12 cellular contexts compared by ENCODE assay signal in the genomic region with DNA sequence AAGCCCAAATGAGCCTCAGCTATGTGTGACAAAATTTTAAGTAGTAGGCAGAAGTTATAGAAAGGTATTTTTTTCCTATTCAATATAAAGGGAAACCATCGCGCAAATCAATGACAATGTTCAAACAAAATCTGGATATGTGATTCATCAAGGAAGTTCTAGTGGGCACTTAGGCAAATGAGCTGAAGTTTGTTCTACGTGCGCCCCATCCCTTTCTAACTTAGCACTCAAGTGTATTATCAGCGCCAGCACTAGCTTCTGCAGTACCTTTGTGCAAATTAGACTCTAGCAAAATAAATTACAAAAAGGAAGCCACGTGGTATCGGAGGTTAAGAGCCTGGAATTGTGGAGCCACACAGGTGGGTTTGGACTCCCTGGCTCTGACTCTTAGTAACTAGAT.
A peak's percentile ranks its signal among the peaks of the same experiment; 100 is the strongest.
DNase-seq lines count a peak whose midpoint lies in the region; ATAC-seq and TF ChIP-seq lines count a peak whose summit lies in the region.
"Had no signal": no experiment of that assay in that cellular context is flagged by ENCODE, and none has a peak within 500 bp of the region (broad histone marks: within the 10 kb centered on the region; RNA-seq: fewer than 3 reads in every experiment).

No MANE protein-coding gene starts in this region.

- DNase-seq in DMS53 (lab: John Stamatoyannopoulos, UW) (peak; percentile 38), DMS53 treated with DMSO at 0.1 percent for 48 hours (lab: John Stamatoyannopoulos, UW; ENCODE audit: unreplicated experiment) (no peak), SK-N-MC (ENCODE audit: low read depth, low spot score) (no peak), naive B cell (no peak), dedifferentiated amniotic fluid mesenchymal stem cell (ENCODE audit: extremely low spot score) (no peak), omental fat pad (ENCODE audit: low spot score) (no peak)
- DNase-seq in activated CD8-positive, alpha-beta memory T cell treated with anti-CD3 and anti-CD28 coated beads, Interleukin-2, amount 10 ng/mL, durations not matched to agents 7 days and 5 days: no peak
- DNase-seq: 8988T; anterior cingulate cortex; NCI-H2081; stimulated activated naive B cell treated with anti-CD40 and anti-IgM and Interleukin-4, amounts not matched to agents 10 μg/mL and 1 μg/mL and 100 μg/mL, for 72 hours had no signal

- H3K9me3 ChIP-seq in SK-N-MC (ENCODE audit: low read depth, low read length): peaks cover 2% of the 10 kb centered on the region; the same call in 1 of the 2 replicates

- no peak overlapping the region for H3K9ac ChIP-seq in SK-N-MC (ENCODE audit: insufficient read length)

- CTCF ChIA-PET in activated CD8-positive, alpha-beta memory T cell treated with anti-CD3 and anti-CD28 coated beads, Interleukin-2, amount 10 ng/mL, durations not matched to agents 7 days and 5 days (lab: Charles Lee): no interaction called here

- ATAC-seq in HG02798 (IDR thresholded peaks at IDR 0.05; ENCODE audit: poor library complexity, unreplicated experiment) (peak; percentile 58), naive B cell (ENCODE audit: low read depth in 2 of 2) (peak; percentile 35 to 47), omental fat pad (ENCODE audit: low FRiP score) (no peak)
- ATAC-seq in activated CD8-positive, alpha-beta memory T cell treated with anti-CD3 and anti-CD28 coated beads, Interleukin-2, amount 10 ng/mL, durations not matched to agents 7 days and 5 days: no peak

- 0 out of 2 replicates have a peak overlapping the region, but pooled peaks have one; percentile 9 for H3K27ac ChIP-seq in SK-N-MC

- peak overlapping the region in 2 of 6 donors; percentile 13 to 92 for H3K27ac Mint-ChIP-seq in naive B cell
- no peak overlapping the region for H3K27ac Mint-ChIP-seq in activated CD8-positive, alpha-beta memory T cell treated with anti-CD3 and anti-CD28 coated beads, Interleukin-2, amount 10 ng/mL, durations not matched to agents 7 days and 5 days
- H3K27ac Mint-ChIP-seq: stimulated activated naive B cell treated with anti-CD40 and anti-IgM and Interleukin-4, amounts not matched to agents 10 μg/mL and 1 μg/mL and 100 μg/mL, for 72 hours had no signal

- H3K27me3 Mint-ChIP-seq in naive B cell: no peaks in the 10 kb centered on the region
- H3K27me3 Mint-ChIP-seq in activated CD8-positive, alpha-beta memory T cell treated with anti-CD3 and anti-CD28 coated beads, Interleukin-2, amount 10 ng/mL, durations not matched to agents 7 days and 5 days: no peaks in the 10 kb centered on the region
- H3K27me3 Mint-ChIP-seq: stimulated activated naive B cell treated with anti-CD40 and anti-IgM and Interleukin-4, amounts not matched to agents 10 μg/mL and 1 μg/mL and 100 μg/mL, for 72 hours had no signal

- no peak overlapping the region for H3K4me3 ChIP-seq in SK-N-MC

- no peak for TF ChIP-seq CTCF in omental fat pad (IDR thresholded peaks at IDR 0.05)

- peaks cover 42% of the 10 kb centered on the region for H3K36me3 ChIP-seq in SK-N-MC (ENCODE audit: insufficient read depth, low read length)

- no peaks in the 10 kb centered on the region for H3K36me3 Mint-ChIP-seq in naive B cell
- peaks cover 10% of the 10 kb centered on the region for H3K36me3 Mint-ChIP-seq in activated CD8-positive, alpha-beta memory T cell treated with anti-CD3 and anti-CD28 coated beads, Interleukin-2, amount 10 ng/mL, durations not matched to agents 7 days and 5 days

- no peaks in the 10 kb centered on the region for H3K9me3 Mint-ChIP-seq in naive B cell
- peaks cover 4% of the 10 kb centered on the region for H3K9me3 Mint-ChIP-seq in activated CD8-positive, alpha-beta memory T cell treated with anti-CD3 and anti-CD28 coated beads, Interleukin-2, amount 10 ng/mL, durations not matched to agents 7 days and 5 days (ENCODE audit: low read depth)
- H3K9me3 Mint-ChIP-seq: stimulated activated naive B cell treated with anti-CD40 and anti-IgM and Interleukin-4, amounts not matched to agents 10 μg/mL and 1 μg/mL and 100 μg/mL, for 72 hours had no signal

- H3K4me3 Mint-ChIP-seq in naive B cell: peak overlapping the region in 3 of 8 donors; percentile 8 to 22 (median 21)
- H3K4me3 Mint-ChIP-seq in activated CD8-positive, alpha-beta memory T cell treated with anti-CD3 and anti-CD28 coated beads, Interleukin-2, amount 10 ng/mL, durations not matched to agents 7 days and 5 days: no peak overlapping the region

- H3K4me1 Mint-ChIP-seq in naive B cell: peaks cover 48 to 80% (median 56%) of the 10 kb centered on the region in 3 donors
- peaks cover 31% of the 10 kb centered on the region for H3K4me1 Mint-ChIP-seq in activated CD8-positive, alpha-beta memory T cell treated with anti-CD3 and anti-CD28 coated beads, Interleukin-2, amount 10 ng/mL, durations not matched to agents 7 days and 5 days

Comparison
In these comparisons a context has a peak if more than half of its experiments do, and no peak if none do; other contexts are left out.
1. ATAC-seq: peak in HG02798 (single experiment) and naive B cell (2 of 2); none in activated CD8-positive, alpha-beta memory T cell treated with anti-CD3 and anti-CD28 coated beads, Interleukin-2, amount 10 ng/mL, durations not matched to agents 7 days and 5 days (single experiment) and omental fat pad (single experiment).